Comparison of ENCODE assay signal across 9 cellular contexts in the genomic region with DNA sequence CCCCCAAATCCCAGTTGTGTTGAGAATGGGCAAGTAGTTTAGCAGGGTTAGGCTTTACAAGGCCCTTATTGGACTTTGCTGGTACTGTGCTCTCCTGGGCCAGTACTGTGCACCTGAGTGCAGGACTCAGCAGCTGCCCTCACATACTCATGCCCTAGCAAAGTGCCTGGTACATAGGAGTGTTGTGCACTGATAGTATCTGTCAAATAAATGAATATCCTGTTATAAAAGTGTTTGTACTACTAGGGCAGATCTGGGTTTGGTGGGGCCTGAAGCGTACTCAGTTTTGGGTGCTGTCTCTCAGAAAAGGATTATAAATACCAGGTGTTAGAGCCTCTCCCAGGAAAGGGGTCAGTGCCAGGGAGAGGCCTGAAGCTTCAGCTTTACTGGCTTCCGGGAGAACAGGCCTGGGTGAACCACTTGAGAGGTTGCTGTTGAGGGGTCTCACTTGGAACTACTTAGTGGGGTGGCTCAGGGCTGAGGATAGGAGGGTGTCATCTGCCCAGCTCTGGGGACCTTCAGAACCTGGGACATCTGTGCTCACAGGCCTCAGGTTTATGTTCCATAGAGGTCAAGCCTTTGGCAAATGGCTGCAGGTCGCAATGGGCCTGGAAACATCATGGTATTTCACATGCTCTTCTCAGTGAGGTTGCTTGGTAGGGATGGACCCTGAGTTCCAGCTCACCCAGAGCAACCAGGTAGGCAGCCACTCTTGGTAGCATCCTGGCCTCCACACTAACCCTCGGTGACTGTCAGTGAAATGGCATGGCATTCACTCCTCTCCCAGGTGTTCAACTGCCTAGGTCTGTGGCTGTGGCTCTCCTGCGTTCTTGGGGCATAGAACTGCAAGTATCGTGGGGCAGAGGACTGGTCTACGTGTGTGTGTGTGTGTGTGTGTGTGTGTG.
DNase-seq lines count a peak whose midpoint lies in the region; ATAC-seq and TF ChIP-seq lines count a peak whose summit lies in the region.
"Had no signal": no experiment of that assay in that cellular context is flagged by ENCODE, and none has a peak within 500 bp of the region (broad histone marks: within the 10 kb centered on the region; RNA-seq: fewer than 3 reads in every experiment).

No MANE protein-coding gene starts in this region.

- H3K9me3 Mint-ChIP-seq in activated naive CD8-positive, alpha-beta T cell (ENCODE audit: low read depth) = no peaks in the 10 kb centered on the region
- H3K9me3 Mint-ChIP-seq in activated naive CD8-positive, alpha-beta T cell treated with anti-CD3 and anti-CD28 coated beads for 36 hours = no peaks in the 10 kb centered on the region
- no peaks in the 10 kb centered on the region for H3K9me3 Mint-ChIP-seq in chondrocyte (ENCODE audit: low read depth)
- no peaks in the 10 kb centered on the region for H3K9me3 Mint-ChIP-seq in neural progenitor cell
- no peaks in the 10 kb centered on the region for H3K9me3 Mint-ChIP-seq in progenitor cell of endocrine pancreas (ENCODE audit: low read depth)

- H2AFZ ChIP-seq in neural progenitor cell (replicated peaks) = no peak overlapping the region

- H3K4me3 ChIP-seq in neural progenitor cell = no peak overlapping the region
- no peak overlapping the region for H3K4me3 ChIP-seq in upper lobe of left lung

- peaks cover 92% of the 10 kb centered on the region for H3K4me1 Mint-ChIP-seq in activated naive CD8-positive, alpha-beta T cell (ENCODE audit: low read depth)
- H3K4me1 Mint-ChIP-seq in activated naive CD8-positive, alpha-beta T cell treated with anti-CD3 and anti-CD28 coated beads for 36 hours = peaks cover 76% of the 10 kb centered on the region
- H3K4me1 Mint-ChIP-seq in chondrocyte (ENCODE audit: low read depth) = peaks cover 96% of the 10 kb centered on the region
- peaks cover 94% of the 10 kb centered on the region for H3K4me1 Mint-ChIP-seq in neural progenitor cell
- H3K4me1 Mint-ChIP-seq in progenitor cell of endocrine pancreas (ENCODE audit: low read depth) = peaks cover 23% of the 10 kb centered on the region

- H3K4me2 ChIP-seq in neural progenitor cell = no peak overlapping the region

- peaks cover 24% of the 10 kb centered on the region for H4K20me1 ChIP-seq in neural progenitor cell (ENCODE audit: low read depth)

- TF ChIP-seq CTCF in chondrocyte (IDR thresholded peaks at IDR 0.05) (no peak), neural progenitor cell (IDR thresholded peaks at IDR 0.05) (no peak), upper lobe of left lung (IDR thresholded peaks at IDR 0.05) (no peak), progenitor cell of endocrine pancreas (IDR thresholded peaks at IDR 0.05; ENCODE audit: unreplicated experiment) (no peak)

- H3F3A ChIP-seq in neural progenitor cell (ENCODE audit: low read depth) = peaks cover 10% of the 10 kb centered on the region

- no peak for ATAC-seq in upper lobe of left lung (ENCODE audit: low FRiP score in 2 of 2)

- H3K9me3 ChIP-seq in neural progenitor cell (ENCODE audit: low read depth) = no peaks in the 10 kb centered on the region
- no peaks in the 10 kb centered on the region for H3K9me3 ChIP-seq in upper lobe of left lung

- H3K36me3 ChIP-seq in neural progenitor cell (no peaks in the 10 kb centered on the region), upper lobe of left lung (peaks cover 0 to 25% (median 0%) of the 10 kb centered on the region in 4 donors)

- H3K27me3 Mint-ChIP-seq in activated naive CD8-positive, alpha-beta T cell = no peaks in the 10 kb centered on the region
- no peaks in the 10 kb centered on the region for H3K27me3 Mint-ChIP-seq in activated naive CD8-positive, alpha-beta T cell treated with anti-CD3 and anti-CD28 coated beads for 36 hours
- no peaks in the 10 kb centered on the region for H3K27me3 Mint-ChIP-seq in chondrocyte (ENCODE audit: low read depth)
- peaks cover 2% of the 10 kb centered on the region for H3K27me3 Mint-ChIP-seq in neural progenitor cell (ENCODE audit: insufficient read depth, low read depth)
- H3K27me3 Mint-ChIP-seq in progenitor cell of endocrine pancreas = no peaks in the 10 kb centered on the region

- no peak for TF ChIP-seq EP300 in upper lobe of left lung (IDR thresholded peaks at IDR 0.05)

- DNase-seq in activated naive CD8-positive, alpha-beta T cell treated with anti-CD3 and anti-CD28 coated beads for 36 hours = no peak
- DNase-seq in chondrocyte (ENCODE audit: low spot score) = no peak
- DNase-seq in neural progenitor cell (ENCODE audit: low spot score) = no peak
- no peak for DNase-seq in upper lobe of left lung
- no peak for DNase-seq in progenitor cell of endocrine pancreas (ENCODE audit: low spot score, unreplicated experiment)
- DNase-seq in NCI-H524 (lab: John Stamatoyannopoulos, UW) = no peak
- DNase-seq in SHP77 (lab: John Stamatoyannopoulos, UW) = no peak
- DNase-seq: H7 had no signal

- no peak overlapping the region for H3K4me3 Mint-ChIP-seq in activated naive CD8-positive, alpha-beta T cell
- H3K4me3 Mint-ChIP-seq in activated naive CD8-positive, alpha-beta T cell treated with anti-CD3 and anti-CD28 coated beads for 36 hours = no peak overlapping the region
- H3K4me3 Mint-ChIP-seq in chondrocyte (ENCODE audit: unreplicated experiment) (no peak overlapping the region), neural progenitor cell (peak overlapping the region; percentile 2), progenitor cell of endocrine pancreas (ENCODE audit: low read depth) (no peak overlapping the region)

- 81 to 88% methylated on average over 4 to 7 of the region's 7 CpGs for WGBS in upper lobe of left lung, 2 donors

- H3K36me3 Mint-ChIP-seq in activated naive CD8-positive, alpha-beta T cell = no peaks in the 10 kb centered on the region
- no peaks in the 10 kb centered on the region for H3K36me3 Mint-ChIP-seq in activated naive CD8-positive, alpha-beta T cell treated with anti-CD3 and anti-CD28 coated beads for 36 hours
- H3K36me3 Mint-ChIP-seq in chondrocyte (ENCODE audit: low read depth) (no peaks in the 10 kb centered on the region), neural progenitor cell (peaks cover 6% of the 10 kb centered on the region), progenitor cell of endocrine pancreas (ENCODE audit: insufficient read depth) (no peaks in the 10 kb centered on the region)

- H3K27ac ChIP-seq in neural progenitor cell = no peak overlapping the region
- H3K27ac ChIP-seq in upper lobe of left lung = peak overlapping the region; percentile 95 to 99 (median 96)

- H3K27me3 ChIP-seq in neural progenitor cell (no peaks in the 10 kb centered on the region), upper lobe of left lung (no peaks in the 10 kb centered on the region)

- peaks cover 56% of the 10 kb centered on the region for H3K4me1 ChIP-seq in neural progenitor cell
- peaks cover 96 to 99% (median 98%) of the 10 kb centered on the region in 4 donors for H3K4me1 ChIP-seq in upper lobe of left lung

- no peak overlapping the region for H3K9ac ChIP-seq in neural progenitor cell

- TF ChIP-seq POLR2A in upper lobe of left lung (IDR thresholded peaks at IDR 0.05) = no peak

- peak overlapping the region; percentile 55 for H3K27ac Mint-ChIP-seq in activated naive CD8-positive, alpha-beta T cell
- H3K27ac Mint-ChIP-seq in activated naive CD8-positive, alpha-beta T cell treated with anti-CD3 and anti-CD28 coated beads for 36 hours = no peak overlapping the region
- peak overlapping the region; percentile 98 for H3K27ac Mint-ChIP-seq in chondrocyte (ENCODE audit: unreplicated experiment)
- H3K27ac Mint-ChIP-seq in neural progenitor cell = peak overlapping the region; percentile 58
- H3K27ac Mint-ChIP-seq in progenitor cell of endocrine pancreas = no peak overlapping the region

- H3K79me2 ChIP-seq in neural progenitor cell (ENCODE audit: low read depth) = no peaks in the 10 kb centered on the region

Comparison
In these comparisons a context has a peak if more than half of its experiments do, and no peak if none do; other contexts are left out.
1. H3K27ac Mint-ChIP-seq: peak in activated naive CD8-positive, alpha-beta T cell (single experiment), chondrocyte (single experiment) and neural progenitor cell (single experiment); none in activated naive CD8-positive, alpha-beta T cell treated with anti-CD3 and anti-CD28 coated beads for 36 hours (single experiment) and progenitor cell of endocrine pancreas (single experiment).